1 cellular context compared by ENCODE assay signal in genomic region chr2:42958036-42958370, GRCh38.
TF ChIP-seq lines count a peak whose summit lies in the region.

No MANE protein-coding gene starts in this region.

TF ChIP-seq in IMR-90, 13 proteins besides CTCF, POLR2A, EP300 and RAD21 (continued from another document):
- no peak for TF ChIP-seq BHLHE40 (IDR thresholded peaks at IDR 0.05; ENCODE audit: low read depth, low read length)
- TF ChIP-seq MXI1 (IDR thresholded peaks at IDR 0.05; ENCODE audit: borderline replicate concordance, low read depth, low read length) = no peak
